In genomic region chr1:247111636-247112478, GRCh38 we compare ENCODE assay signal across 1 cellular context.
TF ChIP-seq lines count a peak whose summit lies in the region.

No MANE protein-coding gene starts in this region.

TF ChIP-seq in K562, 482 proteins besides CTCF, POLR2A, EP300 and RAD21 (continued from another document and continues in another):
- TF ChIP-seq MGA (IDR thresholded peaks at IDR 0.05) (peak; percentile 92), ZBTB1 (CRISPR knock-in tag; IDR thresholded peaks at IDR 0.05; ENCODE audit: borderline replicate concordance, low read depth) (peak; percentile 71; the same call in 1 of the 2 replicates), ZNF395 (CRISPR knock-in tag; IDR thresholded peaks at IDR 0.05) (no peak), NFYB (IDR thresholded peaks at IDR 0.05; ENCODE audit: extremely low read depth, insufficient read length) (no peak), GABPB1 (CRISPR knock-in tag; IDR thresholded peaks at IDR 0.05) (peak; percentile 93), ETV6 (IDR thresholded peaks at IDR 0.05; ENCODE audit: borderline replicate concordance in 1 of 2, low read depth in 2 of 2, low read length in 1 of 2) (no peak), ETV6 (CRISPR knock-in tag; IDR thresholded peaks at IDR 0.05; ENCODE audit: borderline replicate concordance) (no peak), ETV5 (CRISPR knock-in tag; IDR thresholded peaks at IDR 0.05; ENCODE audit: low read depth) (peak; percentile 93), MLLT1 (IDR thresholded peaks at IDR 0.05) (0 out of 4 replicates have a peak, but pooled peaks of 1 of the 2 experiments have one; percentile 39), NFIX (CRISPR knock-in tag; IDR thresholded peaks at IDR 0.05; ENCODE audit: low read depth) (no peak), SAFB (IDR thresholded peaks at IDR 0.05; ENCODE audit: borderline replicate concordance, low read depth, low read length) (no peak; the same call in 1 of the 2 replicates), BRD9 (IDR thresholded peaks at IDR 0.05; ENCODE audit: low read depth, partially characterized antibody) (no peak), MTA2 (IDR thresholded peaks at IDR 0.05; ENCODE audit: low read depth) (no peak), ZNF282 (CRISPR knock-in tag; IDR thresholded peaks at IDR 0.05) (no peak; the same call in 1 of the 2 replicates), SIN3B (IDR thresholded peaks at IDR 0.05; ENCODE audit: low read depth) (0 out of 2 replicates have a peak, but pooled peaks have one; percentile 47), CTCFL (IDR thresholded peaks at IDR 0.05; ENCODE audit: borderline replicate concordance, insufficient read depth, low read depth, low read length, poor library complexity, severe bottlenecking) (no peak), THRAP3 (IDR thresholded peaks at IDR 0.05; ENCODE audit: borderline replicate concordance) (no peak), TFE3 (CRISPR knock-in tag; IDR thresholded peaks at IDR 0.05) (no peak), CBX2 (IDR thresholded peaks at IDR 0.05; ENCODE audit: insufficient read depth, low read length, poor library complexity, severe bottlenecking) (no peak), MCM7 (IDR thresholded peaks at IDR 0.05) (no peak), ZNF77 (CRISPR knock-in tag; IDR thresholded peaks at IDR 0.05) (no peak), POLR3G (IDR thresholded peaks at IDR 0.05; ENCODE audit: extremely low read depth, insufficient read length, insufficient replicate concordance) (no peak), SMARCB1 (IDR thresholded peaks at IDR 0.05; ENCODE audit: insufficient read length, low read depth) (no peak), RUNX1 (IDR thresholded peaks at IDR 0.05; ENCODE audit: low read depth) (no peak), ZNF3 (CRISPR knock-in tag; IDR thresholded peaks at IDR 0.05) (no peak), MCM2 (IDR thresholded peaks at IDR 0.05; ENCODE audit: low read depth) (no peak), CBX3 (IDR thresholded peaks at IDR 0.05; ENCODE audit: borderline replicate concordance in 1 of 2, low read length in 2 of 2) (no peak), ZNF586 (CRISPR knock-in tag; conservative IDR thresholded peaks at IDR 0.05) (no peak), ZNF165 (CRISPR knock-in tag; IDR thresholded peaks at IDR 0.05; ENCODE audit: borderline replicate concordance) (no peak), HDAC3 (IDR thresholded peaks at IDR 0.05; ENCODE audit: borderline replicate concordance, partially characterized antibody) (no peak), ATF4 (CRISPR knock-in tag; IDR thresholded peaks at IDR 0.05) (no peak), NFXL1 (CRISPR knock-in tag; IDR thresholded peaks at IDR 0.05) (no peak), CBX5 (IDR thresholded peaks at IDR 0.05; ENCODE audit: borderline replicate concordance, low read depth) (peak; percentile 35; the same call in 1 of the 2 replicates), PHF8 (IDR thresholded peaks at IDR 0.05; ENCODE audit: borderline replicate concordance, low read length) (peak; percentile 76; the same call in 1 of the 2 replicates), FOXM1 (IDR thresholded peaks at IDR 0.05; ENCODE audit: low read depth) (no peak), FOXM1 (CRISPR knock-in tag; IDR thresholded peaks at IDR 0.05; ENCODE audit: low read depth) (no peak)
